ENCODE assay signal across 16 cellular contexts in genomic region chr10:452512-453504, GRCh38.
DNase-seq lines count a peak whose midpoint lies in the region; ATAC-seq and TF ChIP-seq lines count a peak whose summit lies in the region.
"Had no signal": no experiment of that assay in that cellular context is flagged by ENCODE, and none has a peak within 500 bp of the region (broad histone marks: within the 10 kb centered on the region; RNA-seq: fewer than 3 reads in every experiment).

No MANE protein-coding gene starts in this region.

- no peaks in the 10 kb centered on the region for H3K9me3 Mint-ChIP-seq in chondrocyte (ENCODE audit: low read depth)
- H3K9me3 Mint-ChIP-seq: activated CD8-positive, alpha-beta T cell treated with anti-CD3 and anti-CD28 coated beads for 36 hours had no signal

- no peaks in the 10 kb centered on the region for H3K27me3 Mint-ChIP-seq in chondrocyte (ENCODE audit: low read depth)
- H3K27me3 Mint-ChIP-seq: activated CD8-positive, alpha-beta T cell treated with anti-CD3 and anti-CD28 coated beads for 36 hours had no signal

- intact Hi-C loops in A673 (cut with micrococcal nuclease; ENCODE audit: unreplicated experiment) = no loop called here

- peak overlapping the region; percentile 30 for H3K27ac Mint-ChIP-seq in chondrocyte (ENCODE audit: unreplicated experiment)
- H3K27ac Mint-ChIP-seq: activated CD8-positive, alpha-beta T cell treated with anti-CD3 and anti-CD28 coated beads for 36 hours had no signal

- H3K9me3 ChIP-seq in A673 (ENCODE audit: low read depth, low read length, poor library complexity, severe bottlenecking) = no peaks in the 10 kb centered on the region
- H3K9me3 ChIP-seq: Caco-2, esophagus squamous epithelium, thoracic aorta had no signal

- H3K4me3 ChIP-seq in A673 (ENCODE audit: low read depth, low read length, poor library complexity, severe bottlenecking) = no peak overlapping the region
- H3K4me3 ChIP-seq: esophagus squamous epithelium, skin epidermis, thoracic aorta had no signal

- no peaks in the 10 kb centered on the region for H3K36me3 Mint-ChIP-seq in chondrocyte (ENCODE audit: low read depth)

- no TSS peak for BruUV-seq in A673 (replicated peaks; lab: Mats Ljungman, UMichigan)

- no peak overlapping the region for H3K27ac ChIP-seq in A673 (ENCODE audit: low read depth, low read length, poor library complexity, severe bottlenecking)
- H3K27ac ChIP-seq: thoracic aorta had no signal

- no peaks in the 10 kb centered on the region for H3K36me3 ChIP-seq in A673 (ENCODE audit: insufficient read depth, low read length, poor library complexity, severe bottlenecking)
- H3K36me3 ChIP-seq: esophagus squamous epithelium, thoracic aorta had no signal

- peak; percentile 20 for DNase-seq in NCI-H69 (lab: John Stamatoyannopoulos, UW)
- DNase-seq in chondrocyte (ENCODE audit: low spot score) = no peak
- DNase-seq in midbrain (lab: John Stamatoyannopoulos, UW) = peak; percentile 70
- peak; percentile 81 for DNase-seq in superior temporal gyrus (ENCODE audit: extremely low spot score)
- no peak for DNase-seq in A673 (ENCODE audit: low spot score)
- DNase-seq in iPS-NIHi7 (ENCODE audit: extremely low spot score) = no peak
- DNase-seq: activated CD8-positive, alpha-beta T cell treated with anti-CD3 and anti-CD28 coated beads for 36 hours; activated effector memory CD4-positive, alpha-beta T cell treated with anti-CD3 and anti-CD28 coated beads, Interleukin-2, amount 50 U/mL, for 16 hours; Caco-2; cerebellar nuclear complex; esophagus squamous epithelium; NCI-H1048; NCI-H510A had no signal

- H3K4me3 Mint-ChIP-seq in chondrocyte (ENCODE audit: unreplicated experiment) = no peak overlapping the region
- H3K4me3 Mint-ChIP-seq: activated CD8-positive, alpha-beta T cell treated with anti-CD3 and anti-CD28 coated beads for 36 hours had no signal

- no peaks in the 10 kb centered on the region for H3K27me3 ChIP-seq in A673 (replicated peaks; ENCODE audit: insufficient read depth, low read depth, low read length, poor library complexity)
- H3K27me3 ChIP-seq: esophagus squamous epithelium had no signal

- ATAC-seq in GM21390 (IDR thresholded peaks at IDR 0.05; ENCODE audit: unreplicated experiment) = no peak
- ATAC-seq: activated CD8-positive, alpha-beta T cell treated with anti-CD3 and anti-CD28 coated beads for 36 hours had no signal

- POLR2A ChIA-PET in A673 (lab: Charles Lee; ENCODE audit: low non-redundant PET) = no interaction called here

- TF ChIP-seq CTCF in chondrocyte (IDR thresholded peaks at IDR 0.05) = peak; percentile 8
- no peak for TF ChIP-seq CTCF in A673 (conservative IDR thresholded peaks at IDR 0.05; ENCODE audit: low read depth, low read length)

- CTCF ChIA-PET in A673 (lab: Charles Lee) = no interaction called here

- no peaks in the 10 kb centered on the region for H3K4me1 ChIP-seq in A673 (ENCODE audit: insufficient read depth, low read length, poor library complexity, severe bottlenecking)
- H3K4me1 ChIP-seq: Caco-2 had no signal

- H3K4me1 Mint-ChIP-seq in chondrocyte (ENCODE audit: low read depth) = peaks cover 66% of the 10 kb centered on the region

Comparison
In these comparisons a context has a peak if more than half of its experiments do, and no peak if none do; other contexts are left out.
1. DNase-seq: peak in NCI-H69 (single experiment), midbrain (single experiment) and superior temporal gyrus (single experiment); none in chondrocyte (single experiment), A673 (single experiment) and iPS-NIHi7 (single experiment).